Comparison of ENCODE assay signal across 34 cellular contexts in the genomic region with DNA sequence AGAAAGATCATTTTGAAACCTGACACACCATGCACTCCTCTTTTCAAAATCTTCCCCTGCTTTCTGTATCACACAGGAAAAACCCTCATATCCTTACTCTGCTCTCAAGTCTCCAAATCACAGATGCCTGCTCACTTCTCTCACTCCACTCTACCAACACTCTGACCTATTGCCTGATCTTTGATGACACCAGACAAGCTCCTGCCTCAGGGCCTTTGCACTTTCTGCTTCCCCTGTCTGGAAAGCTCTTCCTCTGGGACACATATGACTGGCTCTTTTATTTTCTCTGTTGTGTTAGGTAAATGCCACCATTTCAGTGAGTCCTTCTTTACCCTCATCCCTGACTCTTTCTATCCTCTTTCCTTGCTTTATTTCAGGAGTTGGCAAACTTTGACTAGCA.
"Had no signal": no experiment of that assay in that cellular context is flagged by ENCODE, and none has a peak within 500 bp of the region (broad histone marks: within the 10 kb centered on the region; RNA-seq: fewer than 3 reads in every experiment).

No MANE protein-coding gene starts in this region.

- ATAC-seq: activated naive CD4-positive, alpha-beta T cell treated with anti-CD3 and anti-CD28 coated beads, Interleukin-2, amount 50 U/mL, for 72 hours; activated naive CD8-positive, alpha-beta T cell treated with anti-CD3 and anti-CD28 coated beads, Interleukin-2, amount 50 U/mL, for 24 hours; activated T-cell treated with anti-CD3 and anti-CD28 coated beads, Interleukin-2, amount 50 U/mL, for 4 hours; activated T-cell treated with anti-CD3 and anti-CD28 coated beads, Interleukin-2, amount 50 U/mL, for 72 hours; activated T-helper 17 cell treated with anti-CD3 and anti-CD28 coated beads, Interleukin-2, amount 50 U/mL, for 72 hours; body of pancreas had no signal

- H3K36me3 ChIP-seq: adrenal gland, ascending aorta, brain microvascular endothelial cell, breast epithelium, cardiac muscle cell had no signal

- H3K4me1 ChIP-seq: adrenal gland, ascending aorta, body of pancreas, breast epithelium had no signal

- DNase-seq: activated effector memory CD4-positive, alpha-beta T cell treated with anti-CD3 and anti-CD28 coated beads, Interleukin-2, amount 50 U/mL, for 16 hours; activated effector memory CD4-positive, alpha-beta T cell treated with Interleukin-2 at 50 U/mL for 16 hours; activated gamma-delta T cell; activated gamma-delta T cell treated with Interleukin-2 at 50 U/mL for 16 hours; activated naive CD4-positive, alpha-beta T cell; activated naive CD4-positive, alpha-beta T cell treated with anti-CD3 and anti-CD28 coated beads for 36 hours; activated naive CD4-positive, alpha-beta T cell treated with anti-CD3 and anti-CD28 coated beads, Interleukin-2, amount 10 ng/mL, durations not matched to agents 7 days and 5 days; activated naive CD4-positive, alpha-beta T cell treated with anti-CD3 and anti-CD28 coated beads, Interleukin-2, amount 50 U/mL, for 16 hours; activated naive CD4-positive, alpha-beta T cell treated with Interleukin-2 at 50 U/mL for 16 hours; activated naive CD8-positive, alpha-beta T cell treated with anti-CD3 and anti-CD28 coated beads for 36 hours; activated naive CD8-positive, alpha-beta T cell treated with anti-CD3 and anti-CD28 coated beads, Interleukin-2, amount 10 ng/mL, durations not matched to agents 7 days and 5 days; activated naive CD8-positive, alpha-beta T cell treated with anti-CD3 and anti-CD28 coated beads, Interleukin-2, amount 50 U/mL, for 24 hours; activated T-cell treated with anti-CD3 and anti-CD28 coated beads, Interleukin-2, amount 50 U/mL, for 1 hour; activated T-cell treated with anti-CD3 and anti-CD28 coated beads, Interleukin-2, amount 50 U/mL, for 24 hours; activated T-cell treated with anti-CD3 and anti-CD28 coated beads, Interleukin-2, amount 50 U/mL, for 4 hours; activated T-cell treated with anti-CD3 and anti-CD28 coated beads, Interleukin-2, amount 50 U/mL, for 48 hours; activated T-cell treated with anti-CD3 and anti-CD28 coated beads, Interleukin-2, amount 50 U/mL, for 72 hours; adrenal gland; amniotic stem cell; amygdala; anterior cingulate cortex; aorta; body of pancreas; brain microvascular endothelial cell; caudate nucleus; central memory CD4-positive, alpha-beta T cell; cerebellar nuclear complex had no signal

- FAIRE-seq: astrocyte, bronchial epithelial cell had no signal

- H3K9me3 ChIP-seq: adrenal gland, ascending aorta, body of pancreas, breast epithelium had no signal

- H3K27ac ChIP-seq: adrenal gland, ascending aorta, body of pancreas, brain microvascular endothelial cell, breast epithelium, cardiac muscle cell had no signal

- H3K4me3 ChIP-seq: adrenal gland, ascending aorta, body of pancreas, breast epithelium, cardiac muscle cell had no signal

- H3K27me3 ChIP-seq: adrenal gland, ascending aorta, body of pancreas, brain microvascular endothelial cell, breast epithelium, cardiac muscle cell had no signal
